ENCODE assay signal across 10 cellular contexts in the genomic region with DNA sequence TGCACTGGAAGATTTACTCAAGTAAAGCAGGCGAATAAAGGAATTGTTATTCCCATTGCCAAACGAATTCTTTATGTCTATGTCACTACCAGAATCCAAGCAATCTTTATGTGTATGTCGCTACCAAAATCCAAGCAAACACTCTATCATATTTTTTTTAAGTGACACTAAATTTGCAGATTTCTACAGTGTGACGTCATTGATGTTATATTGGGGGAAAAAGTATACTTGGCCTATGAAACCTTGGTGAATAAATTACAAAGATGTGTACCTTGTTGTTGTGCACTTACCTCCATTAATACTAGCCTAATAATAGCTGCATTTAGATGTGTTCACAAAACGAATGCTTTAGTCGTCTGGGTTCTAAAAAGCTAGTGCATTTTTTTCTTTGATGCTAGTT. TPM values are rescaled to one million over a fixed set of nuclear protein-coding genes. Genes with fewer than 3 reads are reported as not detected.
DNase-seq lines count a peak whose midpoint lies in the region; FAIRE-seq and TF ChIP-seq lines count a peak whose summit lies in the region.
"Had no signal": no experiment of that assay in that cellular context is flagged by ENCODE, and none has a peak within 500 bp of the region (broad histone marks: within the 10 kb centered on the region; RNA-seq: fewer than 3 reads in every experiment).

No MANE protein-coding gene starts in this region.

- peak overlapping the region; percentile 90 to 94 (median 93) for H3K4me3 Mint-ChIP-seq in nephron

- DNase-seq in D721Med (ENCODE audit: insufficient read length, low spot score) (no peak), LNCaP clone FGC (ENCODE audit: low read depth) (no peak), bronchial epithelial cell (ENCODE audit: low read depth) (no peak), RKO (ENCODE audit: low spot score) (no peak), HuH-7.5 (ENCODE audit: low spot score) (no peak), pons (ENCODE audit: low spot score) (no peak), NCI-H128 (lab: John Stamatoyannopoulos, UW; ENCODE audit: unreplicated experiment) (no peak)

- H3K36me3 Mint-ChIP-seq in nephron (ENCODE audit: low read depth), result peaks cover 3% of the 10 kb centered on the region

- peak overlapping the region in 1 of 3 experiments; percentile 91 for H3K27ac Mint-ChIP-seq in nephron

- H3K9me3 Mint-ChIP-seq in nephron, result no peaks in the 10 kb centered on the region
- H3K9me3 Mint-ChIP-seq: dendritic cell treated with granulocyte-macrophage colony-stimulating factor and Interleukin-4, amounts not matched to agents 40 ng/mL and 50 ng/mL, for 4 days had no signal

- peak; percentile 25 for FAIRE-seq in D721Med (lab: Jason Lieb, UNC)
- no peak for FAIRE-seq in bronchial epithelial cell (lab: Jason Lieb, UNC)
- FAIRE-seq: TTC549 had no signal

- no peaks in the 10 kb centered on the region for H3K27me3 Mint-ChIP-seq in nephron (ENCODE audit: low read depth)
- H3K27me3 Mint-ChIP-seq: dendritic cell treated with granulocyte-macrophage colony-stimulating factor and Interleukin-4, amounts not matched to agents 40 ng/mL and 50 ng/mL, for 4 days had no signal

- H3K27me3 ChIP-seq in bronchial epithelial cell (ENCODE audit: control insufficient read depth, insufficient read depth, low read length), result no peaks in the 10 kb centered on the region

- H3K4me1 Mint-ChIP-seq in nephron, result peaks cover 26% of the 10 kb centered on the region

- H3K36me3 ChIP-seq in bronchial epithelial cell (ENCODE audit: control insufficient read depth, insufficient read depth, low read length), result no peaks in the 10 kb centered on the region

- TF ChIP-seq CTCF in D721Med (IDR thresholded peaks at IDR 0.05; ENCODE audit: insufficient read depth, missing control alignments), result no peak
- TF ChIP-seq CTCF in LNCaP clone FGC (IDR thresholded peaks at IDR 0.05; ENCODE audit: control insufficient read depth, extremely low read depth, insufficient read depth), result no peak
- TF ChIP-seq CTCF in bronchial epithelial cell (IDR thresholded peaks at IDR 0.05; ENCODE audit: insufficient read depth, low read length, severe bottlenecking), result no peak
- TF ChIP-seq CTCF in nephron (IDR thresholded peaks at IDR 0.05; ENCODE audit: unreplicated experiment in 3 of 3), result no peak

- H3K4me3 ChIP-seq in LNCaP clone FGC (ENCODE audit: low read depth, low read length) (peak overlapping the region; percentile 66), bronchial epithelial cell (ENCODE audit: low read depth, low read length) (peak overlapping the region; percentile 78)

RNA-seq across cellular contexts. Expression of gene TTK, which starts 1.0 kb away (rescaled TPM):
- 0.26 TPM in 2 replicates for total RNA-seq in bronchial epithelial cell

RNA-seq across cellular contexts. Expression of gene ELOVL4, which starts 58.1 kb away (rescaled TPM):
- total RNA-seq in bronchial epithelial cell, result 6.1 and 15.0 TPM in 2 replicates
